In genomic region chr2:1654696-1655374, GRCh38 we compare ENCODE assay signal across 19 cellular contexts.
A peak's percentile ranks its signal among the peaks of the same experiment; 100 is the strongest.
DNase-seq lines count a peak whose midpoint lies in the region; FAIRE-seq and TF ChIP-seq lines count a peak whose summit lies in the region.
"Had no signal": no experiment of that assay in that cellular context is flagged by ENCODE, and none has a peak within 500 bp of the region (broad histone marks: within the 10 kb centered on the region; RNA-seq: fewer than 3 reads in every experiment).

No MANE protein-coding gene starts in this region.

- 77 to 79% (median 78%) methylated on average over 8 of the region's 8 CpGs for whole genome bisulfite sequencing in small intestine, 3 donors

- no peak for TF ChIP-seq POLR2A in uterus (IDR thresholded peaks at IDR 0.05)

- H3K79me2 ChIP-seq in osteoblast (ENCODE audit: insufficient read depth, low read length), result peaks cover 4% of the 10 kb centered on the region
- H3K79me2 ChIP-seq: hepatocyte had no signal

- no peaks in the 10 kb centered on the region for H3K27me3 ChIP-seq in osteoblast (ENCODE audit: insufficient read depth, low read length)
- H3K27me3 ChIP-seq in uterus, result no peaks in the 10 kb centered on the region
- H3K27me3 ChIP-seq in WERI-Rb-1 (ENCODE audit: insufficient read depth, low read depth, severe bottlenecking), result no peaks in the 10 kb centered on the region
- H3K27me3 ChIP-seq in small intestine (ENCODE audit: control insufficient read depth in 2 of 2, insufficient read depth in 2 of 2, low read length in 2 of 2), result no peaks in the 10 kb centered on the region
- H3K27me3 ChIP-seq: hepatocyte, left lung, Peyer's patch, testis had no signal

- intact Hi-C loops in uterus (cut with DNase I; ENCODE audit: low total_unique reads), result no loop called here

- no peaks in the 10 kb centered on the region for H3K36me3 Mint-ChIP-seq in activated T-cell treated with anti-CD3 and anti-CD28 coated beads, Interleukin-2, amount 50 U/mL, for 24 hours (ENCODE audit: low read depth)
- peaks cover 32% of the 10 kb centered on the region for H3K36me3 Mint-ChIP-seq in mesothelial cell of epicardium
- H3K36me3 Mint-ChIP-seq: activated naive CD8-positive, alpha-beta T cell treated with anti-CD3 and anti-CD28 coated beads for 36 hours had no signal

- H3K27ac ChIP-seq in epithelial cell of prostate (peak overlapping the region; percentile 54), osteoblast (ENCODE audit: low read depth, low read length) (peak overlapping the region; percentile 97), uterus (peak overlapping the region; percentile 76 to 84), WERI-Rb-1 (no peak overlapping the region), small intestine (ENCODE audit: low read depth in 1 of 2, low read length in 1 of 2) (peak overlapping the region in 1 of 2 donors; percentile 9)
- H3K27ac ChIP-seq: hepatocyte had no signal

- H3K27ac Mint-ChIP-seq in activated T-cell treated with anti-CD3 and anti-CD28 coated beads, Interleukin-2, amount 50 U/mL, for 24 hours, result no peak overlapping the region
- no peak overlapping the region for H3K27ac Mint-ChIP-seq in mesothelial cell of epicardium
- H3K27ac Mint-ChIP-seq: activated naive CD8-positive, alpha-beta T cell treated with anti-CD3 and anti-CD28 coated beads for 36 hours; CD4-positive, alpha-beta T cell; nephron progenitor cell; T-helper 1 cell treated with Interleukin-12 subunit alpha and Interleukin-12 subunit beta and Interleukin-4 antibody, amounts not matched to agents 30 μg/mL and 1 μg/mL, for 36 hours had no signal

- FAIRE-seq in small intestine (lab: Jason Lieb, UNC), result no peak

- H3K4me3 ChIP-seq in osteoblast (ENCODE audit: insufficient read depth, low read length) (no peak overlapping the region), uterus (no peak overlapping the region), WERI-Rb-1 (ENCODE audit: low read depth, low read length) (no peak overlapping the region), small intestine (ENCODE audit: low read depth in 1 of 2, low read length in 2 of 2) (no peak overlapping the region)
- H3K4me3 ChIP-seq: hepatocyte, left lung, Peyer's patch, testis had no signal

- H3K4me2 ChIP-seq in osteoblast (ENCODE audit: insufficient read depth, low read length), result peak overlapping the region; percentile 62
- H3K4me2 ChIP-seq: hepatocyte had no signal

- H4K20me1 ChIP-seq in osteoblast (ENCODE audit: insufficient read depth, low read length), result no peaks in the 10 kb centered on the region

- no peaks in the 10 kb centered on the region for H3K4me1 Mint-ChIP-seq in activated T-cell treated with anti-CD3 and anti-CD28 coated beads, Interleukin-2, amount 50 U/mL, for 24 hours (ENCODE audit: low read depth)
- H3K4me1 Mint-ChIP-seq in mesothelial cell of epicardium, result peaks cover 4% of the 10 kb centered on the region
- H3K4me1 Mint-ChIP-seq: activated naive CD8-positive, alpha-beta T cell treated with anti-CD3 and anti-CD28 coated beads for 36 hours; nephron progenitor cell had no signal

- H3K4me1 ChIP-seq in osteoblast (ENCODE audit: insufficient read depth, low read length) (peaks cover 45% of the 10 kb centered on the region), uterus (peaks cover 0 to 24% of the 10 kb centered on the region in 2 donors), small intestine (ENCODE audit: control insufficient read depth in 2 of 2, insufficient read depth in 1 of 2, low read depth in 1 of 2, low read length in 1 of 2) (no peaks in the 10 kb centered on the region)
- H3K4me1 ChIP-seq: testis had no signal

- TF ChIP-seq CTCF in osteoblast (IDR thresholded peaks at IDR 0.05; ENCODE audit: extremely low read depth, low read depth, low read length) (no peak), uterus (IDR thresholded peaks at IDR 0.05) (no peak), WERI-Rb-1 (IDR thresholded peaks at IDR 0.05; ENCODE audit: low read depth, low read length) (no peak), mesothelial cell of epicardium (IDR thresholded peaks at IDR 0.05; ENCODE audit: unreplicated experiment) (no peak)

- peaks cover 14% of the 10 kb centered on the region for H3K27me3 Mint-ChIP-seq in activated T-cell treated with anti-CD3 and anti-CD28 coated beads, Interleukin-2, amount 50 U/mL, for 24 hours
- H3K27me3 Mint-ChIP-seq in mesothelial cell of epicardium (ENCODE audit: low read depth), result no peaks in the 10 kb centered on the region
- H3K27me3 Mint-ChIP-seq: activated naive CD8-positive, alpha-beta T cell treated with anti-CD3 and anti-CD28 coated beads for 36 hours had no signal

- peaks cover 29% of the 10 kb centered on the region for H3K36me3 ChIP-seq in osteoblast (ENCODE audit: insufficient read depth, low read length)
- no peaks in the 10 kb centered on the region for H3K36me3 ChIP-seq in uterus
- H3K36me3 ChIP-seq in WERI-Rb-1, result peaks cover 32% of the 10 kb centered on the region
- no peaks in the 10 kb centered on the region for H3K36me3 ChIP-seq in small intestine (ENCODE audit: control insufficient read depth in 2 of 2, insufficient read depth in 2 of 2, low read length in 2 of 2)

- H2AFZ ChIP-seq in osteoblast (ENCODE audit: low read length), result no peak overlapping the region
- H2AFZ ChIP-seq: hepatocyte had no signal

- DNase-seq in activated T-cell treated with anti-CD3 and anti-CD28 coated beads, Interleukin-2, amount 50 U/mL, for 24 hours, result peak; percentile 11
- no peak for DNase-seq in activated T-cell treated with anti-CD3 and anti-CD28 coated beads, Interleukin-2, amount 50 U/mL, for 1 hour
- DNase-seq in epithelial cell of prostate (ENCODE audit: low read depth, low spot score) (no peak), osteoblast (ENCODE audit: insufficient read length, low spot score, missing footprints) (peak; percentile 73), uterus (no peak), WERI-Rb-1 (no peak), small intestine (no peak), mesothelial cell of epicardium (ENCODE audit: low spot score in 2 of 2, unreplicated experiment in 2 of 2) (no peak)
- DNase-seq: 8988T; activated naive CD8-positive, alpha-beta T cell treated with anti-CD3 and anti-CD28 coated beads for 36 hours; NCI-H187; NCI-H526; nephron progenitor cell; Peyer's patch; testis had no signal

- no peaks in the 10 kb centered on the region for H3K9me3 Mint-ChIP-seq in activated T-cell treated with anti-CD3 and anti-CD28 coated beads, Interleukin-2, amount 50 U/mL, for 24 hours
- no peaks in the 10 kb centered on the region for H3K9me3 Mint-ChIP-seq in mesothelial cell of epicardium
- H3K9me3 Mint-ChIP-seq: activated naive CD8-positive, alpha-beta T cell treated with anti-CD3 and anti-CD28 coated beads for 36 hours; CD4-positive, alpha-beta T cell; nephron progenitor cell; T-helper 1 cell treated with Interleukin-12 subunit alpha and Interleukin-12 subunit beta and Interleukin-4 antibody, amounts not matched to agents 30 μg/mL and 1 μg/mL, for 36 hours had no signal

- H3K9me3 ChIP-seq in osteoblast (ENCODE audit: low read depth, low read length), result no peaks in the 10 kb centered on the region
- H3K9me3 ChIP-seq in uterus, result no peaks in the 10 kb centered on the region
- no peaks in the 10 kb centered on the region for H3K9me3 ChIP-seq in WERI-Rb-1 (ENCODE audit: severe bottlenecking)
- no peaks in the 10 kb centered on the region for H3K9me3 ChIP-seq in small intestine (ENCODE audit: control insufficient read depth, low read depth)
- H3K9me3 ChIP-seq: left lung, Peyer's patch, testis had no signal

- H3K4me3 Mint-ChIP-seq in activated T-cell treated with anti-CD3 and anti-CD28 coated beads, Interleukin-2, amount 50 U/mL, for 24 hours, result no peak overlapping the region
- H3K4me3 Mint-ChIP-seq in mesothelial cell of epicardium, result no peak overlapping the region
- H3K4me3 Mint-ChIP-seq: activated naive CD8-positive, alpha-beta T cell treated with anti-CD3 and anti-CD28 coated beads for 36 hours; CD4-positive, alpha-beta T cell; nephron progenitor cell; T-helper 1 cell treated with Interleukin-12 subunit alpha and Interleukin-12 subunit beta and Interleukin-4 antibody, amounts not matched to agents 30 μg/mL and 1 μg/mL, for 36 hours had no signal

Comparison
In these comparisons a context has a peak if more than half of its experiments do, and no peak if none do; other contexts are left out.
1. DNase-seq: peak in activated T-cell treated with anti-CD3 and anti-CD28 coated beads, Interleukin-2, amount 50 U/mL, for 24 hours (single experiment) and osteoblast (single experiment); none in activated T-cell treated with anti-CD3 and anti-CD28 coated beads, Interleukin-2, amount 50 U/mL, for 1 hour (single experiment), epithelial cell of prostate (single experiment), uterus (0 of 2), WERI-Rb-1 (single experiment), small intestine (single experiment) and mesothelial cell of epicardium (0 of 2).